19 cellular contexts compared by ENCODE assay signal in genomic region chr7:30309302-30309701, GRCh38.
"Had no signal": no experiment of that assay in that cellular context is flagged by ENCODE, and none has a peak within 500 bp of the region (broad histone marks: within the 10 kb centered on the region; RNA-seq: fewer than 3 reads in every experiment).

No MANE protein-coding gene starts in this region.

- H3K4me3 Mint-ChIP-seq: naive thymus-derived CD8-positive, alpha-beta T cell; T-helper 2 cell treated with Interferon-gamma antibody and Interleukin-4, amounts not matched to agents 5 μg/mL and 100 μg/mL, for 36 hours had no signal

- H3K27ac Mint-ChIP-seq: T-helper 2 cell treated with Interferon-gamma antibody and Interleukin-4, amounts not matched to agents 5 μg/mL and 100 μg/mL, for 36 hours had no signal

- DNase-seq: activated CD4-positive, alpha-beta T cell treated with anti-CD3 and anti-CD28 coated beads, Interleukin-2, amount 50 U/mL, for 48 hours; activated effector memory CD4-positive, alpha-beta T cell treated with Interleukin-2 at 50 U/mL for 16 hours; activated naive CD4-positive, alpha-beta T cell treated with anti-CD3 and anti-CD28 coated beads, Interleukin-2, amount 50 U/mL, for 16 hours; colonic mucosa; islet precursor cell; mammary epithelial cell; naive thymus-derived CD8-positive, alpha-beta T cell; posterior cingulate gyrus; retina; stimulated activated CD4-positive, alpha-beta T cell treated with anti-CD3 and anti-CD28 coated beads, Interleukin-15, amount 100 ng/mL, for 24 hours; stimulated activated CD4-positive, alpha-beta T cell treated with anti-CD3 and anti-CD28 coated beads, Interleukin-4, amount 100 ng/mL, for 1 hour; stimulated activated naive CD4-positive, alpha-beta T cell treated with Interleukin-2 at 50 U/mL for 16 hours; upper lobe of left lung had no signal

- H3K4me3 ChIP-seq: colonic mucosa, esophagus muscularis mucosa, hepatocyte, upper lobe of left lung had no signal

- H3K27me3 Mint-ChIP-seq: naive thymus-derived CD8-positive, alpha-beta T cell had no signal

- ATAC-seq: activated CD4-positive, CD25-positive, alpha-beta regulatory T cell treated with anti-CD3 and anti-CD28 coated beads, Interleukin-2, amount 50 U/mL, for 24 hours; left lobe of liver; naive thymus-derived CD8-positive, alpha-beta T cell had no signal

- H3K27me3 ChIP-seq: colonic mucosa, esophagus muscularis mucosa, hepatocyte, neutrophil, upper lobe of left lung had no signal

- H3K36me3 ChIP-seq: colonic mucosa, esophagus muscularis mucosa, neutrophil, upper lobe of left lung had no signal

- H3K9me3 ChIP-seq: colonic mucosa, esophagus muscularis mucosa, neutrophil, upper lobe of left lung had no signal

- H2AFZ ChIP-seq: hepatocyte had no signal

- H3K36me3 Mint-ChIP-seq: naive thymus-derived CD8-positive, alpha-beta T cell had no signal

- H3K27ac ChIP-seq: colonic mucosa, esophagus muscularis mucosa, hepatocyte, neutrophil, upper lobe of left lung had no signal

- H3K4me2 ChIP-seq: hepatocyte had no signal

- H3K9me3 Mint-ChIP-seq: naive thymus-derived CD8-positive, alpha-beta T cell; T-helper 2 cell treated with Interferon-gamma antibody and Interleukin-4, amounts not matched to agents 5 μg/mL and 100 μg/mL, for 36 hours had no signal
